32 cellular contexts compared by ENCODE assay signal in genomic region chr15:80971143-80971542, GRCh38.
"Had no signal": no experiment of that assay in that cellular context is flagged by ENCODE, and none has a peak within 500 bp of the region (broad histone marks: within the 10 kb centered on the region; RNA-seq: fewer than 3 reads in every experiment).

No MANE protein-coding gene starts in this region.

- H3K36me3 ChIP-seq: adrenal gland, cardiac muscle cell, colonic mucosa, gastrocnemius medialis, pancreas, prostate gland had no signal

- H3K4me1 ChIP-seq: adrenal gland, colonic mucosa, gastrocnemius medialis, pancreas had no signal

- FAIRE-seq: keratinocyte, pancreas had no signal

- H3K4me3 Mint-ChIP-seq: activated T-helper 1 cell treated with anti-CD3 and anti-CD28 coated beads, Interleukin-12 subunit alpha, Interleukin-12 subunit beta, Interleukin-2, Interleukin-4 antibody, amounts not matched to agents 30 ng/mL and 10 ng/mL and 1 ng/mL, durations not matched to agents 14 hours and 24 hours and 36 hours; brain; naive thymus-derived CD4-positive, alpha-beta T cell; stimulated activated memory B cell treated with anti-CD40 and anti-IgM and Interleukin-4, amounts not matched to agents 10 μg/mL and 1 μg/mL and 100 μg/mL, for 72 hours; stimulated activated naive CD8-positive, alpha-beta T cell treated with anti-CD3 and anti-CD28 coated beads, Interleukin-15, amount 100 ng/mL, for 72 hours had no signal

- H2AFZ ChIP-seq: hepatocyte had no signal

- H3K9me3 Mint-ChIP-seq: activated T-helper 1 cell treated with anti-CD3 and anti-CD28 coated beads, Interleukin-12 subunit alpha, Interleukin-12 subunit beta, Interleukin-2, Interleukin-4 antibody, amounts not matched to agents 30 ng/mL and 10 ng/mL and 1 ng/mL, durations not matched to agents 14 hours and 24 hours and 36 hours; brain; naive thymus-derived CD4-positive, alpha-beta T cell; stimulated activated memory B cell treated with anti-CD40 and anti-IgM and Interleukin-4, amounts not matched to agents 10 μg/mL and 1 μg/mL and 100 μg/mL, for 72 hours; stimulated activated naive CD8-positive, alpha-beta T cell treated with anti-CD3 and anti-CD28 coated beads, Interleukin-15, amount 100 ng/mL, for 72 hours had no signal

- H3K27me3 Mint-ChIP-seq: naive thymus-derived CD4-positive, alpha-beta T cell; stimulated activated memory B cell treated with anti-CD40 and anti-IgM and Interleukin-4, amounts not matched to agents 10 μg/mL and 1 μg/mL and 100 μg/mL, for 72 hours; stimulated activated naive CD8-positive, alpha-beta T cell treated with anti-CD3 and anti-CD28 coated beads, Interleukin-15, amount 100 ng/mL, for 72 hours had no signal

- ATAC-seq: activated CD4-positive, CD25-positive, alpha-beta regulatory T cell treated with anti-CD3 and anti-CD28 coated beads, Interleukin-2, amount 50 U/mL, for 24 hours; gastrocnemius medialis; left colon; naive thymus-derived CD4-positive, alpha-beta T cell; stimulated activated memory B cell treated with anti-CD40 and anti-IgM and Interleukin-4, amounts not matched to agents 10 μg/mL and 1 μg/mL and 100 μg/mL, for 72 hours; stimulated activated naive CD8-positive, alpha-beta T cell treated with anti-CD3 and anti-CD28 coated beads, Interleukin-15, amount 100 ng/mL, for 72 hours had no signal

- H3K4me2 ChIP-seq: hepatocyte, smooth muscle cell had no signal

- H3K4me3 ChIP-seq: adrenal gland, cardiac muscle cell, colonic mucosa, gastrocnemius medialis, hepatocyte, pancreas, prostate gland, smooth muscle cell had no signal

- H3K27ac Mint-ChIP-seq: activated T-helper 1 cell treated with anti-CD3 and anti-CD28 coated beads, Interleukin-12 subunit alpha, Interleukin-12 subunit beta, Interleukin-2, Interleukin-4 antibody, amounts not matched to agents 30 ng/mL and 10 ng/mL and 1 ng/mL, durations not matched to agents 14 hours and 24 hours and 36 hours; stimulated activated memory B cell treated with anti-CD40 and anti-IgM and Interleukin-4, amounts not matched to agents 10 μg/mL and 1 μg/mL and 100 μg/mL, for 72 hours; stimulated activated naive CD8-positive, alpha-beta T cell treated with anti-CD3 and anti-CD28 coated beads, Interleukin-15, amount 100 ng/mL, for 72 hours had no signal

- H3K27me3 ChIP-seq: adrenal gland, cardiac muscle cell, colonic mucosa, gastrocnemius medialis, hepatocyte, pancreas had no signal

- DNase-seq: activated CD4-positive, alpha-beta T cell treated with anti-CD3 and anti-CD28 coated beads for 48 hours; activated CD4-positive, alpha-beta T cell treated with anti-CD3 and anti-CD28 coated beads, Interleukin-2, amount 50 U/mL, for 48 hours; activated CD8-positive, alpha-beta memory T cell treated with anti-CD3 and anti-CD28 coated beads, Interleukin-2, amount 50 U/mL, for 4 hours; activated gamma-delta T cell; activated naive CD4-positive, alpha-beta T cell treated with anti-CD3 and anti-CD28 coated beads, Interleukin-2, amount 50 U/mL, for 16 hours; activated T-cell treated with anti-CD3 and anti-CD28 coated beads, Interleukin-2, amount 50 U/mL, for 1 hour; aorta; cerebellar nuclear complex; colonic mucosa; effector CD8-positive, alpha-beta T cell; erythroblast; gastrocnemius medialis; left colon; midbrain; naive thymus-derived CD4-positive, alpha-beta T cell; pancreas; retina; stimulated activated CD4-positive, alpha-beta T cell treated with anti-CD3 and anti-CD28 coated beads, Interleukin-1b, Interleukin-23, amount 100 ng/mL, for 48 hours; stimulated activated CD4-positive, alpha-beta T cell treated with anti-CD3 and anti-CD28 coated beads, Interleukin-4, amount 100 ng/mL, for 4 hours; stimulated activated CD8-positive, alpha-beta memory T cell treated with anti-CD3 and anti-CD28 coated beads, Interleukin-4, amount 100 ng/mL, for 48 hours; stimulated activated naive CD8-positive, alpha-beta T cell treated with anti-CD3 and anti-CD28 coated beads, Interleukin-15, amount 100 ng/mL, for 72 hours; substantia nigra had no signal

- H3K27ac ChIP-seq: adrenal gland, cardiac muscle cell, colonic mucosa, gastrocnemius medialis, hepatocyte, pancreas, prostate gland had no signal

- H3K9me3 ChIP-seq: adrenal gland, colonic mucosa, gastrocnemius medialis, pancreas, prostate gland had no signal
